25 cellular contexts compared by ENCODE assay signal in genomic region chr13:109199280-109199679, GRCh38.
"Had no signal": no experiment of that assay in that cellular context is flagged by ENCODE, and none has a peak within 500 bp of the region (broad histone marks: within the 10 kb centered on the region; RNA-seq: fewer than 3 reads in every experiment).

No MANE protein-coding gene starts in this region.

- H3K9me3 Mint-ChIP-seq: activated naive CD4-positive, alpha-beta T cell treated with anti-CD3 and anti-CD28 coated beads, Interleukin-2, amount 50 U/mL, for 24 hours; activated T-cell treated with anti-CD3 and anti-CD28 coated beads, Interleukin-2, amount 50 U/mL, for 24 hours; activated T-helper 1 cell treated with anti-CD3 and anti-CD28 coated beads, Interleukin-12 subunit alpha, Interleukin-12 subunit beta, Interleukin-2, Interleukin-4 antibody, amounts not matched to agents 30 ng/mL and 10 ng/mL and 1 ng/mL, durations not matched to agents 14 hours and 24 hours and 36 hours; WTC11 had no signal

- H3K27ac Mint-ChIP-seq: activated CD8-positive, alpha-beta memory T cell treated with anti-CD3 and anti-CD28 coated beads, Interleukin-2, amount 10 ng/mL, durations not matched to agents 7 days and 5 days; activated naive CD4-positive, alpha-beta T cell treated with anti-CD3 and anti-CD28 coated beads, Interleukin-2, amount 50 U/mL, for 24 hours; activated T-cell treated with anti-CD3 and anti-CD28 coated beads, Interleukin-2, amount 50 U/mL, for 24 hours; activated T-helper 1 cell treated with anti-CD3 and anti-CD28 coated beads, Interleukin-12 subunit alpha, Interleukin-12 subunit beta, Interleukin-2, Interleukin-4 antibody, amounts not matched to agents 30 ng/mL and 10 ng/mL and 1 ng/mL, durations not matched to agents 14 hours and 24 hours and 36 hours; T-helper 17 cell; WTC11 had no signal

- H3K4me1 ChIP-seq: ascending aorta, body of pancreas had no signal

- H3K4me1 Mint-ChIP-seq: activated CD8-positive, alpha-beta memory T cell treated with anti-CD3 and anti-CD28 coated beads, Interleukin-2, amount 10 ng/mL, durations not matched to agents 7 days and 5 days; activated naive CD4-positive, alpha-beta T cell treated with anti-CD3 and anti-CD28 coated beads, Interleukin-2, amount 50 U/mL, for 24 hours; T-helper 17 cell had no signal

- H3K4me3 Mint-ChIP-seq: activated CD8-positive, alpha-beta memory T cell treated with anti-CD3 and anti-CD28 coated beads, Interleukin-2, amount 10 ng/mL, durations not matched to agents 7 days and 5 days; activated naive CD4-positive, alpha-beta T cell treated with anti-CD3 and anti-CD28 coated beads, Interleukin-2, amount 50 U/mL, for 24 hours; activated T-cell treated with anti-CD3 and anti-CD28 coated beads, Interleukin-2, amount 50 U/mL, for 24 hours; activated T-helper 1 cell treated with anti-CD3 and anti-CD28 coated beads, Interleukin-12 subunit alpha, Interleukin-12 subunit beta, Interleukin-2, Interleukin-4 antibody, amounts not matched to agents 30 ng/mL and 10 ng/mL and 1 ng/mL, durations not matched to agents 14 hours and 24 hours and 36 hours; T-helper 17 cell; WTC11 had no signal

- H3K27ac ChIP-seq: ascending aorta, body of pancreas, PC-9 had no signal

- DNase-seq: activated CD4-positive, alpha-beta T cell treated with anti-CD3 and anti-CD28 coated beads for 48 hours; activated CD4-positive, alpha-beta T cell treated with anti-CD3 and anti-CD28 coated beads, Interleukin-2, amount 50 U/mL, for 48 hours; activated CD4-positive, CD25-positive, alpha-beta regulatory T cell treated with anti-CD3 and anti-CD28 coated beads, Interleukin-2, amount 50 U/mL, for 72 hours; activated CD8-positive, alpha-beta memory T cell treated with anti-CD3 and anti-CD28 coated beads, Interleukin-2, amount 10 ng/mL, durations not matched to agents 7 days and 5 days; activated effector memory CD4-positive, alpha-beta T cell treated with Interleukin-2 at 50 U/mL for 16 hours; activated naive CD4-positive, alpha-beta T cell; activated T-cell treated with anti-CD3 and anti-CD28 coated beads, Interleukin-2, amount 50 U/mL, for 24 hours; amniotic stem cell; body of pancreas; central memory CD4-positive, alpha-beta T cell; KG1; NCI-H1092; NCI-H146; NCI-H187 treated with DMSO at 0.1 percent for 48 hours; NCI-H2081 treated with DMSO at 0.1 percent for 48 hours; NCI-H2171 treated with DMSO at 0.1 percent for 48 hours; NCI-H226; PC-9; SIG-M5; T-helper 17 cell; T-helper 9 cell had no signal

- H3K36me3 Mint-ChIP-seq: activated CD8-positive, alpha-beta memory T cell treated with anti-CD3 and anti-CD28 coated beads, Interleukin-2, amount 10 ng/mL, durations not matched to agents 7 days and 5 days; activated naive CD4-positive, alpha-beta T cell treated with anti-CD3 and anti-CD28 coated beads, Interleukin-2, amount 50 U/mL, for 24 hours; WTC11 had no signal

- H3K36me3 ChIP-seq: ascending aorta had no signal

- ATAC-seq: activated CD8-positive, alpha-beta memory T cell treated with anti-CD3 and anti-CD28 coated beads, Interleukin-2, amount 10 ng/mL, durations not matched to agents 7 days and 5 days; body of pancreas; T-helper 17 cell; WTC11 had no signal

- H3K27me3 ChIP-seq: ascending aorta, body of pancreas had no signal

- H3K9me3 ChIP-seq: ascending aorta, body of pancreas had no signal

- H3K4me2 ChIP-seq: PC-9 had no signal

- H3K4me3 ChIP-seq: ascending aorta, body of pancreas, PC-9 had no signal

- H2AFZ ChIP-seq: PC-9 had no signal
